10 cellular contexts compared by ENCODE assay signal in the genomic region with DNA sequence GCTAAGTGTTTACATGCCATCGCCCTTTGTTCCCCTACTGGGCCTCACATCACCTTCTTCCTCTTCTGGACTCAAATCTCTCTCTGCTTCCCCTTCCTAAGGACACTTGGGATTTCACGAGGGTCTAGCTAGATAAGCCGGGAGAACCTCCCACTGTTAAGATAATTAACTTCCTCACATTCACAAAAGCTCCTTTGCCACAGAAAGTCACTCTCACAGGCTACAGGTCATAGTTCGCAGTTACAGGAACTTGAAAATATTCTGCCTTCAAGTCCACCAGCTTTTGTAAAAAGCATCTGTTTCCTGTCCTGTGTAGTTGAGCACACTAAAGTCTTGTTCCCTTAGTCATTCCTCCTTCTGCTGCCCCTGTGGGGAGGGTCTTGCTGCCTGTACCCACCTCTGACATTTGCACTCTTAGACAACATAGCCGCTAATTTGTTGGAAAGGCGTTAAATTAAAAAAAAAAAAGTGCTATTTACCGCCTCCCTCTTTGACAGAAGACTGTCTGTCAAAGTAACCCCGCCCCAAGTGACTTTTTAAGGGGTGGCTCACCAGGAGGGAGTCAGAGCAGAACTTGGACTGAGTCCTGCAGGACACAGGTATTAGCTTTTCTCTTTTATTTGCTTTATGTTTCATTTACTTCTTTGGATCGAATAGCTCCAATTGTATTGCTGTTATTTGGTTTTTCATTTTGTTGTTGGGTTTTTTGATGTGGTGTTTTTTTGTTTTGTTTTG. TPM values are rescaled to one million over a fixed set of nuclear protein-coding genes. Genes with fewer than 3 reads are reported as not detected.
DNase-seq lines count a peak whose midpoint lies in the region; ATAC-seq lines count a peak whose summit lies in the region.
"Had no signal": no experiment of that assay in that cellular context is flagged by ENCODE, and none has a peak within 500 bp of the region (broad histone marks: within the 10 kb centered on the region; RNA-seq: fewer than 3 reads in every experiment).

No MANE protein-coding gene starts in this region.

- intact Hi-C loops in right cardiac atrium (cut with DNase I) = no loop called here

- no peaks in the 10 kb centered on the region for H3K27me3 ChIP-seq in right cardiac atrium (ENCODE audit: control insufficient read depth, insufficient read depth)

- H3K9me3 ChIP-seq in right cardiac atrium (ENCODE audit: control insufficient read depth, low read length) = no peaks in the 10 kb centered on the region

- peak overlapping the region; percentile 70 for H3K27ac ChIP-seq in right cardiac atrium (ENCODE audit: low read length)

- ATAC-seq in GM18520 (IDR thresholded peaks at IDR 0.05; ENCODE audit: unreplicated experiment) (peak; percentile 28), right cardiac atrium (peak; percentile 59 to 89), GM19455 (IDR thresholded peaks at IDR 0.05; ENCODE audit: unreplicated experiment) (no peak), GM19467 (IDR thresholded peaks at IDR 0.05; ENCODE audit: unreplicated experiment) (no peak)

- DNase-seq in KG1 (lab: John Stamatoyannopoulos, UW) (peak; percentile 96), right cardiac atrium (no peak), 8988T (no peak)
- DNase-seq in activated CD8-positive, alpha-beta memory T cell treated with anti-CD3 and anti-CD28 coated beads for 4 hours (ENCODE audit: low read depth in 2 of 2) = peak; percentile 47 to 60
- peak; percentile 39 to 51 for DNase-seq in stimulated activated CD8-positive, alpha-beta memory T cell treated with anti-CD3 and anti-CD28 coated beads, Interleukin-15, amount 100 ng/mL, for 4 hours (ENCODE audit: low read depth in 2 of 2)

- 19% methylated on average over 9 of the region's 9 CpGs for WGBS in right cardiac atrium

- peak overlapping the region; percentile 47 for H3K4me3 ChIP-seq in right cardiac atrium (ENCODE audit: low read length)

- peaks cover 4% of the 10 kb centered on the region for H3K4me1 ChIP-seq in right cardiac atrium (ENCODE audit: control insufficient read depth, insufficient read depth, low read length)

RNA-seq across cellular contexts. Expression of a gene that starts 26.8 kb away (rescaled TPM):
- total RNA-seq in right cardiac atrium = 1 to 10 TPM in 2 of 4 donors, under 1 TPM in 2; 0.65 to 1.6 (median 1.2) TPM
- polyA plus RNA-seq in right cardiac atrium = 0.36 TPM
- total RNA-seq: HT1080, myocyte had no signal

Comparison
In these comparisons a context has a peak if more than half of its experiments do, and no peak if none do; other contexts are left out.
1. ATAC-seq: peak in GM18520 (single experiment) and right cardiac atrium (2 of 2); none in GM19455 (single experiment) and GM19467 (single experiment).
2. DNase-seq: peak in KG1 (single experiment), activated CD8-positive, alpha-beta memory T cell treated with anti-CD3 and anti-CD28 coated beads for 4 hours (2 of 2) and stimulated activated CD8-positive, alpha-beta memory T cell treated with anti-CD3 and anti-CD28 coated beads, Interleukin-15, amount 100 ng/mL, for 4 hours (2 of 2); none in right cardiac atrium (0 of 3) and 8988T (single experiment).